In genomic region chr22:41401781-41402648, GRCh38 we compare ENCODE assay signal across 10 cellular contexts. TPM values are rescaled to one million over a fixed set of nuclear protein-coding genes. Genes with fewer than 3 reads are reported as not detected.
DNase-seq lines count a peak whose midpoint lies in the region; ATAC-seq and TF ChIP-seq lines count a peak whose summit lies in the region.
"Had no signal": no experiment of that assay in that cellular context is flagged by ENCODE, and none has a peak within 500 bp of the region (broad histone marks: within the 10 kb centered on the region; RNA-seq: fewer than 3 reads in every experiment).

No MANE protein-coding gene starts in this region.

- no peak overlapping the region for H3K27ac ChIP-seq in brain microvascular endothelial cell
- peak overlapping the region in 1 of 2 donors; percentile 29 for H3K27ac ChIP-seq in uterus
- H3K27ac ChIP-seq: SJSA1 had no signal

- intact Hi-C loops in activated naive CD4-positive, alpha-beta T cell treated with anti-CD3 and anti-CD28 coated beads for 36 hours (cut with micrococcal nuclease) = loop anchor here (5.0 kb wide), 1 partner anchor 195 kb away; no protein-coding TSS in a partner anchor
- intact Hi-C loops in left colon (cut with DNase I, micrococcal nuclease) (loop anchor here in 1 of 2 donors (5.0 kb wide), 2 partner anchors 115 to 130 kb away; no protein-coding TSS in a partner anchor), uterus (cut with DNase I; ENCODE audit: low total_unique reads) (loop anchor here (5.0 kb wide), 2 partner anchors 115 to 130 kb away; no protein-coding TSS in a partner anchor)

- in situ Hi-C loops in brain microvascular endothelial cell (cut with HindIII; ENCODE audit: low pct_ligation_motif_present, low sequenced_read_pairs) = no loop called here

- no peaks in the 10 kb centered on the region for H3K9me3 ChIP-seq in uterus
- H3K9me3 ChIP-seq: SJSA1 had no signal

- peak; percentile 69 for ATAC-seq in left colon

- no peaks in the 10 kb centered on the region for H3K36me3 Mint-ChIP-seq in activated naive CD4-positive, alpha-beta T cell treated with anti-CD3 and anti-CD28 coated beads for 36 hours (ENCODE audit: low read depth)
- H3K36me3 Mint-ChIP-seq: CD4-positive, CD25-positive, alpha-beta regulatory T cell had no signal

- H3K4me3 ChIP-seq in brain microvascular endothelial cell (ENCODE audit: low read depth, low read length) = no peak overlapping the region
- H3K4me3 ChIP-seq in uterus = no peak overlapping the region
- H3K4me3 ChIP-seq: SJSA1 had no signal

- H3K4me1 Mint-ChIP-seq in activated naive CD4-positive, alpha-beta T cell treated with anti-CD3 and anti-CD28 coated beads for 36 hours (ENCODE audit: low read depth) = peaks cover 12% of the 10 kb centered on the region

- no peak overlapping the region for H3K4me3 Mint-ChIP-seq in activated naive CD4-positive, alpha-beta T cell treated with anti-CD3 and anti-CD28 coated beads for 36 hours
- H3K4me3 Mint-ChIP-seq: CD4-positive, CD25-positive, alpha-beta regulatory T cell had no signal

- no peak for DNase-seq in activated naive CD4-positive, alpha-beta T cell treated with anti-CD3 and anti-CD28 coated beads for 36 hours
- no peak for DNase-seq in activated naive CD4-positive, alpha-beta T cell treated with anti-CD3 and anti-CD28 coated beads, Interleukin-2, amount 50 U/mL, for 16 hours
- peak; percentile 6 for DNase-seq in brain microvascular endothelial cell
- DNase-seq in left colon = peak; percentile 86 to 87
- DNase-seq in uterus = peak; percentile 40 to 60
- no peak for DNase-seq in cortex of kidney (lab: John Stamatoyannopoulos, UW)
- no peak for DNase-seq in stimulated activated CD8-positive, alpha-beta memory T cell treated with anti-CD3 and anti-CD28 coated beads, Interleukin-4, amount 100 ng/mL, for 48 hours
- DNase-seq in NOMO-1 (lab: John Stamatoyannopoulos, UW; ENCODE audit: unreplicated experiment in 2 of 2) = no peak
- DNase-seq: CD4-positive, CD25-positive, alpha-beta regulatory T cell had no signal

- CTCF ChIA-PET in activated naive CD4-positive, alpha-beta T cell treated with anti-CD3 and anti-CD28 coated beads for 36 hours (lab: Charles Lee) = interaction anchor here (1.0 to 5.9 kb wide), 9 partner anchors 15 to 479 kb away, joined by 3 to 84 read pairs (median 8); no protein-coding TSS in a partner anchor

- peak overlapping the region; percentile 59 for H3K27ac Mint-ChIP-seq in activated naive CD4-positive, alpha-beta T cell treated with anti-CD3 and anti-CD28 coated beads for 36 hours

- H3K4me1 ChIP-seq in uterus = peaks cover 4 to 11% of the 10 kb centered on the region in 2 donors

- H3K36me3 ChIP-seq in brain microvascular endothelial cell (replicated peaks) (no peaks in the 10 kb centered on the region), uterus (no peaks in the 10 kb centered on the region)

- no peak for TF ChIP-seq POLR2A in uterus (IDR thresholded peaks at IDR 0.05)

- H3K27me3 Mint-ChIP-seq in activated naive CD4-positive, alpha-beta T cell treated with anti-CD3 and anti-CD28 coated beads for 36 hours (ENCODE audit: low read depth) = no peaks in the 10 kb centered on the region
- H3K27me3 Mint-ChIP-seq: CD4-positive, CD25-positive, alpha-beta regulatory T cell had no signal

- TF ChIP-seq CTCF in brain microvascular endothelial cell (IDR thresholded peaks at IDR 0.05; ENCODE audit: low read depth, low read length, missing control alignments) = no peak
- TF ChIP-seq CTCF in uterus (IDR thresholded peaks at IDR 0.05) = no peak

- H3K9me3 Mint-ChIP-seq in activated naive CD4-positive, alpha-beta T cell treated with anti-CD3 and anti-CD28 coated beads for 36 hours = no peaks in the 10 kb centered on the region
- H3K9me3 Mint-ChIP-seq: CD4-positive, CD25-positive, alpha-beta regulatory T cell had no signal

- H3K27me3 ChIP-seq in brain microvascular endothelial cell (replicated peaks) = no peaks in the 10 kb centered on the region
- H3K27me3 ChIP-seq in uterus = no peaks in the 10 kb centered on the region
- H3K27me3 ChIP-seq: SJSA1 had no signal

RNA-seq across cellular contexts. Expression of gene TEF, which starts 20.3 kb away (rescaled TPM):
- 1 to 10 TPM; 1.7 to 1.9 TPM for total RNA-seq in activated naive CD4-positive, alpha-beta T cell treated with anti-CD3 and anti-CD28 coated beads for 36 hours
- total RNA-seq in left colon (10 to 100 TPM; 19.6 to 30.9 TPM), uterus (10 to 100 TPM in 2 of 4 donors, 1 to 10 TPM in 2; 8.5 to 73.7 (median 15.1) TPM)

RNA-seq across cellular contexts. Expression of gene TOB2, which starts 44.6 kb away (rescaled TPM):
- 10 to 100 TPM; 16.4 to 16.8 TPM for total RNA-seq in activated naive CD4-positive, alpha-beta T cell treated with anti-CD3 and anti-CD28 coated beads for 36 hours
- total RNA-seq in left colon = 10 to 100 TPM; 57.5 to 66.7 TPM
- total RNA-seq in uterus = 10 to 100 TPM; 15.6 to 97.1 (median 27.8) TPM

Comparison
In these comparisons a context has a peak if more than half of its experiments do, and no peak if none do; other contexts are left out.
1. DNase-seq: peak in brain microvascular endothelial cell (single experiment), left colon (2 of 2) and uterus (2 of 2); none in activated naive CD4-positive, alpha-beta T cell treated with anti-CD3 and anti-CD28 coated beads for 36 hours (single experiment), activated naive CD4-positive, alpha-beta T cell treated with anti-CD3 and anti-CD28 coated beads, Interleukin-2, amount 50 U/mL, for 16 hours (single experiment), cortex of kidney (single experiment), stimulated activated CD8-positive, alpha-beta memory T cell treated with anti-CD3 and anti-CD28 coated beads, Interleukin-4, amount 100 ng/mL, for 48 hours (single experiment) and NOMO-1 (0 of 2).